Comparison of ENCODE assay signal across 8 cellular contexts in genomic region chr6:167288712-167289225, GRCh38. TPM values are rescaled to one million over a fixed set of nuclear protein-coding genes. Genes with fewer than 3 reads are reported as not detected.
DNase-seq lines count a peak whose midpoint lies in the region; ATAC-seq and TF ChIP-seq lines count a peak whose summit lies in the region.
"Not testable (repeated sequence)": the region's sequence is repeated elsewhere in the genome, so short reads cannot be mapped to it uniquely, and the experiment has no call there.

No MANE protein-coding gene starts in this region.

- peak; percentile 85 for ATAC-seq in GM21390 (IDR thresholded peaks at IDR 0.05; ENCODE audit: unreplicated experiment)
- ATAC-seq in HG03460 (IDR thresholded peaks at IDR 0.05; ENCODE audit: unreplicated experiment) = peak; percentile 68

- not testable (repeated sequence) for H3K9me3 ChIP-seq in mesenchymal stem cell (ENCODE audit: control insufficient read depth, low read length)

- not testable (repeated sequence) for H2AFZ ChIP-seq in mesenchymal stem cell (ENCODE audit: low read depth, low read length)

- TF ChIP-seq CTCF in epithelial cell of esophagus (IDR thresholded peaks at IDR 0.05; ENCODE audit: insufficient read depth, low read depth, low read length, missing control alignments) = peak; percentile 42

- H2BK120ac ChIP-seq in mesenchymal stem cell (ENCODE audit: low read depth, low read length) = not testable (repeated sequence)

- not testable (repeated sequence) for H4K8ac ChIP-seq in mesenchymal stem cell (ENCODE audit: low read length)

- WGBS in mesenchymal stem cell = 19% methylated on average over 6 of the region's 14 CpGs

- H3K14ac ChIP-seq in mesenchymal stem cell (ENCODE audit: low read length in 2 of 2) = not testable (repeated sequence)

- not testable (repeated sequence) for H2BK12ac ChIP-seq in mesenchymal stem cell (ENCODE audit: low read length in 2 of 2)

- H3K4me3 ChIP-seq in epithelial cell of esophagus (ENCODE audit: low read length); mesenchymal stem cell (ENCODE audit: insufficient read depth in 1 of 2, low read depth in 1 of 2, low read length in 2 of 2): not testable (repeated sequence)

- H3K36me3 Mint-ChIP-seq in activated CD4-positive, alpha-beta memory T cell treated with anti-CD3 and anti-CD28 coated beads, Interleukin-2, amount 10 ng/mL, durations not matched to agents 7 days and 5 days (ENCODE audit: low read depth) = not testable (repeated sequence)

- not testable (repeated sequence) for H3K18ac ChIP-seq in mesenchymal stem cell (ENCODE audit: low read depth in 1 of 2, low read length in 2 of 2)

- H3K36me3 ChIP-seq in mesenchymal stem cell (ENCODE audit: control insufficient read depth in 1 of 2, insufficient read depth in 2 of 2, low read depth in 1 of 2, low read length in 2 of 2) = not testable (repeated sequence)

- not testable (repeated sequence) for H2BK5ac ChIP-seq in mesenchymal stem cell (ENCODE audit: low read depth, low read length, poor library complexity, severe bottlenecking)

- not testable (repeated sequence) for H3K9ac ChIP-seq in mesenchymal stem cell (ENCODE audit: low read length)

- peak; percentile 56 for DNase-seq in DMS53 (lab: John Stamatoyannopoulos, UW)
- peak; percentile 38 for DNase-seq in NCI-H69 (lab: John Stamatoyannopoulos, UW)
- peak; percentile 29 for DNase-seq in activated CD4-positive, alpha-beta memory T cell treated with anti-CD3 and anti-CD28 coated beads, Interleukin-2, amount 10 ng/mL, durations not matched to agents 7 days and 5 days
- peak; percentile 19 for DNase-seq in epithelial cell of esophagus (ENCODE audit: low read depth)
- peak; percentile 22 for DNase-seq in mesenchymal stem cell
- peak; percentile 35 for DNase-seq in stimulated activated CD8-positive, alpha-beta memory T cell treated with anti-CD3 and anti-CD28 coated beads, Interleukin-4, amount 100 ng/mL, for 48 hours

- H3K23ac ChIP-seq in mesenchymal stem cell (ENCODE audit: low read length in 2 of 2) = not testable (repeated sequence)

- not testable (repeated sequence) for H3K79me1 ChIP-seq in mesenchymal stem cell (replicated peaks; ENCODE audit: low read length, poor library complexity, severe bottlenecking)

- H3K27ac Mint-ChIP-seq in activated CD4-positive, alpha-beta memory T cell treated with anti-CD3 and anti-CD28 coated beads, Interleukin-2, amount 10 ng/mL, durations not matched to agents 7 days and 5 days = not testable (repeated sequence)

- not testable (repeated sequence) for H3K4me2 ChIP-seq in mesenchymal stem cell (ENCODE audit: low read length, poor library complexity, severe bottlenecking)

- H3K27me3 ChIP-seq in mesenchymal stem cell (ENCODE audit: control insufficient read depth in 1 of 2, insufficient read depth in 1 of 2, low read length in 2 of 2) = peaks cover 6 to 21% of the 10 kb centered on the region in 2 experiments

- POLR2A ChIA-PET in activated CD4-positive, alpha-beta memory T cell treated with anti-CD3 and anti-CD28 coated beads, Interleukin-2, amount 10 ng/mL, durations not matched to agents 7 days and 5 days (lab: Charles Lee) = not testable (repeated sequence)

- H3K4me1 ChIP-seq in mesenchymal stem cell (ENCODE audit: control insufficient read depth, insufficient read depth, low read depth, low read length) = not testable (repeated sequence)

- not testable (repeated sequence) for H3K4me3 Mint-ChIP-seq in activated CD4-positive, alpha-beta memory T cell treated with anti-CD3 and anti-CD28 coated beads, Interleukin-2, amount 10 ng/mL, durations not matched to agents 7 days and 5 days

- H3K4ac ChIP-seq in mesenchymal stem cell (ENCODE audit: low read depth in 1 of 2, low read length in 2 of 2) = not testable (repeated sequence)

- H3K27me3 Mint-ChIP-seq in activated CD4-positive, alpha-beta memory T cell treated with anti-CD3 and anti-CD28 coated beads, Interleukin-2, amount 10 ng/mL, durations not matched to agents 7 days and 5 days = not testable (repeated sequence)

- CTCF ChIA-PET in activated CD4-positive, alpha-beta memory T cell treated with anti-CD3 and anti-CD28 coated beads, Interleukin-2, amount 10 ng/mL, durations not matched to agents 7 days and 5 days (lab: Charles Lee) = interaction anchor here (1.2 kb wide), 1 partner anchor 72 kb away, joined by 3 read pairs; no protein-coding TSS in a partner anchor

- H4K91ac ChIP-seq in mesenchymal stem cell (ENCODE audit: low read length) = not testable (repeated sequence)

- not testable (repeated sequence) for H3K9me3 Mint-ChIP-seq in activated CD4-positive, alpha-beta memory T cell treated with anti-CD3 and anti-CD28 coated beads, Interleukin-2, amount 10 ng/mL, durations not matched to agents 7 days and 5 days

- H3K4me1 Mint-ChIP-seq in activated CD4-positive, alpha-beta memory T cell treated with anti-CD3 and anti-CD28 coated beads, Interleukin-2, amount 10 ng/mL, durations not matched to agents 7 days and 5 days = not testable (repeated sequence)

- H2BK15ac ChIP-seq in mesenchymal stem cell (ENCODE audit: low read depth, poor library complexity, severe bottlenecking) = not testable (repeated sequence)

- H2AK5ac ChIP-seq in mesenchymal stem cell (ENCODE audit: low read length, severe bottlenecking) = not testable (repeated sequence)

- H3K27ac ChIP-seq in mesenchymal stem cell (ENCODE audit: low read length, poor library complexity, severe bottlenecking) = not testable (repeated sequence)

RNA-seq across cellular contexts. Expression of gene UNC93A, which starts 2.3 kb away (rescaled TPM):
- total RNA-seq in activated CD4-positive, alpha-beta memory T cell treated with anti-CD3 and anti-CD28 coated beads, Interleukin-2, amount 10 ng/mL, durations not matched to agents 7 days and 5 days = not detected
- not detected for polyA plus RNA-seq in mesenchymal stem cell (2013, experiment 1 of 2)
- polyA plus RNA-seq in mesenchymal stem cell (2013, experiment 2 of 2) = not detected

RNA-seq across cellular contexts. Expression of gene TTLL2, which starts 36.1 kb away (rescaled TPM):
- not detected for total RNA-seq in activated CD4-positive, alpha-beta memory T cell treated with anti-CD3 and anti-CD28 coated beads, Interleukin-2, amount 10 ng/mL, durations not matched to agents 7 days and 5 days
- polyA plus RNA-seq in mesenchymal stem cell (2013, experiment 1 of 2) = not detected
- polyA plus RNA-seq in mesenchymal stem cell (2013, experiment 2 of 2) = not detected
